ENCODE assay signal across 1 cellular context in genomic region chr6:111838749-111839484, GRCh38.
TF ChIP-seq lines count a peak whose summit lies in the region.

No MANE protein-coding gene starts in this region.

TF ChIP-seq in WTC11, 78 proteins besides CTCF, POLR2A, EP300 and RAD21 (continued from another document):
- TF ChIP-seq IRF2 (CRISPR knock-in tag; IDR thresholded peaks at IDR 0.05; ENCODE audit: borderline replicate concordance, low read depth): no peak
- TF ChIP-seq AFF4 (CRISPR knock-in tag; IDR thresholded peaks at IDR 0.05; ENCODE audit: borderline replicate concordance): no peak
- TF ChIP-seq NFATC4 (CRISPR knock-in tag; IDR thresholded peaks at IDR 0.05): no peak
- no peak for TF ChIP-seq KAT7 (CRISPR knock-in tag; IDR thresholded peaks at IDR 0.05; ENCODE audit: borderline replicate concordance)
- TF ChIP-seq, protein P1, sequence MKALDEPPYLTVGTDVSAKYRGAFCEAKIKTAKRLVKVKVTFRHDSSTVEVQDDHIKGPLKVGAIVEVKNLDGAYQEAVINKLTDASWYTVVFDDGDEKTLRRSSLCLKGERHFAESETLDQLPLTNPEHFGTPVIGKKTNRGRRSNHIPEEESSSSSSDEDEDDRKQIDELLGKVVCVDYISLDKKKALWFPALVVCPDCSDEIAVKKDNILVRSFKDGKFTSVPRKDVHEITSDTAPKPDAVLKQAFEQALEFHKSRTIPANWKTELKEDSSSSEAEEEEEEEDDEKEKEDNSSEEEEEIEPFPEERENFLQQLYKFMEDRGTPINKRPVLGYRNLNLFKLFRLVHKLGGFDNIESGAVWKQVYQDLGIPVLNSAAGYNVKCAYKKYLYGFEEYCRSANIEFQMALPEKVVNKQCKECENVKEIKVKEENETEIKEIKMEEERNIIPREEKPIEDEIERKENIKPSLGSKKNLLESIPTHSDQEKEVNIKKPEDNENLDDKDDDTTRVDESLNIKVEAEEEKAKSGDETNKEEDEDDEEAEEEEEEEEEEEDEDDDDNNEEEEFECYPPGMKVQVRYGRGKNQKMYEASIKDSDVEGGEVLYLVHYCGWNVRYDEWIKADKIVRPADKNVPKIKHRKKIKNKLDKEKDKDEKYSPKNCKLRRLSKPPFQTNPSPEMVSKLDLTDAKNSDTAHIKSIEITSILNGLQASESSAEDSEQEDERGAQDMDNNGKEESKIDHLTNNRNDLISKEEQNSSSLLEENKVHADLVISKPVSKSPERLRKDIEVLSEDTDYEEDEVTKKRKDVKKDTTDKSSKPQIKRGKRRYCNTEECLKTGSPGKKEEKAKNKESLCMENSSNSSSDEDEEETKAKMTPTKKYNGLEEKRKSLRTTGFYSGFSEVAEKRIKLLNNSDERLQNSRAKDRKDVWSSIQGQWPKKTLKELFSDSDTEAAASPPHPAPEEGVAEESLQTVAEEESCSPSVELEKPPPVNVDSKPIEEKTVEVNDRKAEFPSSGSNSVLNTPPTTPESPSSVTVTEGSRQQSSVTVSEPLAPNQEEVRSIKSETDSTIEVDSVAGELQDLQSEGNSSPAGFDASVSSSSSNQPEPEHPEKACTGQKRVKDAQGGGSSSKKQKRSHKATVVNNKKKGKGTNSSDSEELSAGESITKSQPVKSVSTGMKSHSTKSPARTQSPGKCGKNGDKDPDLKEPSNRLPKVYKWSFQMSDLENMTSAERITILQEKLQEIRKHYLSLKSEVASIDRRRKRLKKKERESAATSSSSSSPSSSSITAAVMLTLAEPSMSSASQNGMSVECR (CRISPR knock-in tag; IDR thresholded peaks at IDR 0.05; ENCODE audit: borderline replicate concordance): no peak
- no peak for TF ChIP-seq FOXK1 (CRISPR knock-in tag; IDR thresholded peaks at IDR 0.05)
